Comparison of ENCODE assay signal across 1 cellular context in genomic region chr5:157859227-157859575, GRCh38.
A peak's percentile ranks its signal among the peaks of the same experiment; 100 is the strongest.
TF ChIP-seq lines count a peak whose summit lies in the region.

No MANE protein-coding gene starts in this region.

TF ChIP-seq in GM12878, 131 proteins besides CTCF, POLR2A, EP300 and RAD21 (continued from another document):
- peak; percentile 16; the same call in 1 of the 2 replicates for TF ChIP-seq ZBTB40 (IDR thresholded peaks at IDR 0.05; ENCODE audit: borderline replicate concordance)
- 0 out of 2 replicates have a peak, but pooled peaks have one; percentile 0 for TF ChIP-seq STAT1 (conservative IDR thresholded peaks at IDR 0.05)
- TF ChIP-seq EED (IDR thresholded peaks at IDR 0.05; ENCODE audit: low read depth) = no peak
